18 cellular contexts compared by ENCODE assay signal in the genomic region with DNA sequence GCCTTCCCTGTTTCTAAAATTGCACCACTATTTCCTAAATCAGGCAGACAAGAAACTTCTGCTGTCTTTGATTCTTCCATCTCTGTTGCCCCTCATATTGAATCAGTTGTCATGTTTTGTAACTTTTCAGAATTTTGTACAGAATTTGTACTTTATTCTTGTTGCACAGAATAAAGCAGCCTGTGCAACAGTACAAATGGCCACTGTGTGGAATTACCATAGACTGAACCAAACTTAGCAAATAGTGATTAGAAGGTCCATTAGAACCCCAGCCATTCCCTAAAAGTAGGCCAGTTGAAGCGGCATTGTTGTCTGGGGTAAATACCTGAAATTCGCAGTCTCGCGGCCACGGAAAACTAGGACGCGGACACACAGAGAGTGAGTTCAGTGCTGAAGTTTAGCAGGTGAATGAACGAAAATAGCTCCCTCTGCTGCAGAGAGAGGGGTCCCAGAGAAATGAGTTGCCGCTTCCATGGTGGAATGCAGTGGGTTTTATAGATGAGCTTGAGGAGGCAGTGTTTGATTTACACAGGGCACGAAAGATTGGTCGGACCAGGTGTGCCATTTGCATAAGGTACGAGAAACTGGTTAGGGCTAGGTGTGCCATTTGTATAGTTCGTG.
DNase-seq lines count a peak whose midpoint lies in the region; ATAC-seq, FAIRE-seq and TF ChIP-seq lines count a peak whose summit lies in the region.
"Had no signal": no experiment of that assay in that cellular context is flagged by ENCODE, and none has a peak within 500 bp of the region (broad histone marks: within the 10 kb centered on the region; RNA-seq: fewer than 3 reads in every experiment).

No MANE protein-coding gene starts in this region.

- no peak overlapping the region for H3K4ac ChIP-seq in neuronal stem cell (ENCODE audit: low read length)

- no peak for TF ChIP-seq POLR2A in K562 (conservative IDR thresholded peaks at IDR 0.05)

- H2AFZ ChIP-seq in K562 (ENCODE audit: low read depth, low read length), result peak overlapping the region; percentile 34; the same call in 1 of the 2 replicates
- H2AFZ ChIP-seq in neuronal stem cell (ENCODE audit: low read length), result no peak overlapping the region

- no peak overlapping the region for H4K8ac ChIP-seq in neuronal stem cell (ENCODE audit: low read depth, low read length)

- intact Hi-C loops in K562 (cut with micrococcal nuclease) (loop anchor here (1.0 kb wide), 1 partner anchor 124 kb away; no protein-coding TSS in a partner anchor), posterior vena cava (cut with DNase I) (no loop called here)

- in situ Hi-C loops in K562 (cut with MboI), result no loop called here

- H3K9me3 ChIP-seq in ES-I3 (ENCODE audit: control insufficient read depth, insufficient read depth, low read length) (no peaks in the 10 kb centered on the region), K562 (replicated peaks; ENCODE audit: control insufficient read depth, insufficient read depth, low read depth, low read length) (no peaks in the 10 kb centered on the region), neuronal stem cell (replicated peaks in 1 of 2; ENCODE audit: control insufficient read depth in 2 of 2, insufficient read depth in 1 of 2, low read depth in 1 of 2, low read length in 2 of 2) (no peaks in the 10 kb centered on the region)
- H3K9me3 ChIP-seq: lower lobe of right lung, tibial nerve had no signal

- no TSS peak for BruUV-seq in K562 (replicated peaks; lab: Mats Ljungman, UMichigan)

- H2BK12ac ChIP-seq in neuronal stem cell (ENCODE audit: low read length), result no peak overlapping the region

- no peak overlapping the region for H4K91ac ChIP-seq in neuronal stem cell (ENCODE audit: low read depth, low read length, poor library complexity)

- no peaks in the 10 kb centered on the region for H3K36me3 ChIP-seq in ES-I3 (ENCODE audit: insufficient read depth, low read length)
- H3K36me3 ChIP-seq in K562 (ENCODE audit: control insufficient read depth, insufficient read depth, low read length), result no peaks in the 10 kb centered on the region
- H3K36me3 ChIP-seq in neuronal stem cell (replicated peaks in 1 of 2; ENCODE audit: control insufficient read depth in 2 of 2, insufficient read depth in 2 of 2, low read length in 2 of 2), result no peaks in the 10 kb centered on the region
- H3K36me3 ChIP-seq: cardiac muscle cell, lower lobe of right lung, tibial nerve had no signal

- H3K9me1 ChIP-seq in K562 (ENCODE audit: control insufficient read depth, insufficient read depth, low read length), result no peaks in the 10 kb centered on the region

- CTCF ChIA-PET in K562 (lab: Yijun Ruan, JAX; ENCODE audit: low intra/inter-chr PET ratio), result no interaction called here

- H3K9ac ChIP-seq in ES-I3 (ENCODE audit: low read depth, low read length), result peak overlapping the region; percentile 24; the same call in 1 of the 2 replicates
- no peak overlapping the region for H3K9ac ChIP-seq in K562 (ENCODE audit: insufficient read depth in 1 of 2, low read depth in 2 of 2, low read length in 2 of 2)
- no peak overlapping the region for H3K9ac ChIP-seq in neuronal stem cell (ENCODE audit: low read depth, low read length, poor library complexity)

- TF ChIP-seq RAD21 in K562 (CRISPR knock-in tag; conservative IDR thresholded peaks at IDR 0.05 in 1 of 2, IDR thresholded peaks at IDR 0.05 in 1 of 2), result peak; percentile 24 to 57; a peak in 3 of 4 replicates

- H2BK120ac ChIP-seq in neuronal stem cell (ENCODE audit: low read depth, low read length), result no peak overlapping the region

- no peak overlapping the region for H2BK15ac ChIP-seq in neuronal stem cell (ENCODE audit: low read length)

- H3K4me1 ChIP-seq in ES-I3 (ENCODE audit: insufficient read depth, low read length) (0 out of 2 replicates have a peak, but pooled peaks cover 3% of the 10 kb centered on the region), K562 (replicated peaks in 1 of 2; ENCODE audit: control insufficient read depth in 2 of 2, insufficient read depth in 2 of 2, low read length in 2 of 2) (no peaks in the 10 kb centered on the region), neuronal stem cell (ENCODE audit: control insufficient read depth in 2 of 2, insufficient read depth in 1 of 2, low read depth in 1 of 2, low read length in 2 of 2) (no peaks in the 10 kb centered on the region)
- H3K4me1 ChIP-seq: lower lobe of right lung, tibial nerve had no signal

- no peaks in the 10 kb centered on the region for H3K27me3 ChIP-seq in K562 (ENCODE audit: control insufficient read depth in 2 of 2, insufficient read depth in 2 of 2, low read length in 2 of 2)
- no peaks in the 10 kb centered on the region for H3K27me3 ChIP-seq in neuronal stem cell (ENCODE audit: control insufficient read depth in 3 of 3, insufficient read depth in 3 of 3, low read depth in 1 of 3, low read length in 3 of 3)
- H3K27me3 ChIP-seq: tibial nerve had no signal

- FAIRE-seq in K562 (lab: Jason Lieb, UNC), result peak; percentile 66
- FAIRE-seq: endometrium had no signal

- H3K79me2 ChIP-seq in K562 (ENCODE audit: control insufficient read depth, insufficient read depth, low read length), result no peaks in the 10 kb centered on the region

- 1% methylated on average over 13 of the region's 13 CpGs for WGBS in K562 (ENCODE audit: insufficient coverage, low coverage, missing lambda C conversion rate)
- WGBS in neuronal stem cell (ENCODE audit: extremely low coverage in 2 of 2, insufficient read length in 2 of 2, insufficient replicate concordance in 1 of 2), 2 donors, result no CpG with 5 or more reads among the region's 13 CpGs

- H2BK5ac ChIP-seq in neuronal stem cell (ENCODE audit: low read length), result no peak overlapping the region

- H3K4me2 ChIP-seq in K562 (ENCODE audit: insufficient read depth, low read length) (peak overlapping the region; percentile 55), neuronal stem cell (ENCODE audit: insufficient read depth, low read length, poor library complexity, severe bottlenecking) (no peak overlapping the region)

- no peaks in the 10 kb centered on the region for H4K20me1 ChIP-seq in K562 (replicated peaks; ENCODE audit: control insufficient read depth, insufficient read depth, low read length)

- no peak for TF ChIP-seq EP300 in K562 (IDR thresholded peaks at IDR 0.05; ENCODE audit: low read length)

- no peak overlapping the region for H3K4me3 ChIP-seq in K562
- H3K4me3 ChIP-seq in neuronal stem cell (ENCODE audit: low read length in 2 of 2), result no peak overlapping the region
- H3K4me3 ChIP-seq: cardiac muscle cell, lower lobe of right lung, tibial nerve had no signal

- no peaks in the 10 kb centered on the region for H3K79me1 ChIP-seq in neuronal stem cell (ENCODE audit: low read depth, low read length)

- no peak overlapping the region for H3K14ac ChIP-seq in neuronal stem cell (ENCODE audit: low read length)

- H3K27ac ChIP-seq in K562 (ENCODE audit: extremely low read depth, low read depth, low read length) (no peak overlapping the region), neuronal stem cell (replicated peaks; ENCODE audit: low read length) (no peak overlapping the region)
- H3K27ac ChIP-seq: cardiac muscle cell, lower lobe of right lung, tibial nerve had no signal

- TF ChIP-seq CTCF in K562 (IDR thresholded peaks at IDR 0.05 in 2 of 3, conservative IDR thresholded peaks at IDR 0.05 in 1 of 3; ENCODE audit: insufficient read depth in 2 of 3, low read depth in 1 of 3, low read length in 3 of 3), result peak; percentile 49 to 65 (median 52); a peak in 5 of 6 replicates

- DNase-seq in K562 (ENCODE audit: extremely low read depth in 1 of 4, low spot score in 3 of 4) (peak in 2 of 4 experiments; percentile 8 to 40), iPS DF 19.7 (ENCODE audit: low read depth, low spot score) (peak; percentile 30), neuronal stem cell (ENCODE audit: low spot score) (peak; percentile 24), posterior vena cava (ENCODE audit: low spot score) (no peak), SKM-1 treated with dmso at 0.1 percent for 144 hours (lab: John Stamatoyannopoulos, UW; ENCODE audit: unreplicated experiment) (no peak)
- DNase-seq in activated CD4-positive, alpha-beta T cell treated with anti-CD3 and anti-CD28 coated beads for 1 hour, result no peak
- DNase-seq: activated CD4-positive, CD25-positive, alpha-beta regulatory T cell treated with anti-CD3 and anti-CD28 coated beads, Interleukin-2, amount 50 U/mL, for 72 hours; activated CD8-positive, alpha-beta memory T cell treated with anti-CD3 and anti-CD28 coated beads, Interleukin-2, amount 50 U/mL, for 48 hours; activated naive CD4-positive, alpha-beta T cell treated with anti-CD3 and anti-CD28 coated beads, Interleukin-2, amount 10 ng/mL, durations not matched to agents 7 days and 5 days; lower lobe of right lung; natural killer cell; NCI-H187 treated with DMSO at 0.1 percent for 48 hours; stimulated activated CD4-positive, alpha-beta T cell treated with anti-CD3 and anti-CD28 coated beads, Interleukin-4, amount 100 ng/mL, for 4 hours had no signal

- no peak overlapping the region for H3K23ac ChIP-seq in neuronal stem cell (ENCODE audit: low read depth, low read length, poor library complexity)

- ATAC-seq in K562 (peak; percentile 97), HG03097 (IDR thresholded peaks at IDR 0.05; ENCODE audit: low FRiP score, unreplicated experiment) (no peak)
- ATAC-seq: lower lobe of right lung, natural killer cell had no signal

- POLR2A ChIA-PET in K562 (lab: Yijun Ruan, JAX), result interaction anchor here (0.6 to 3.5 kb wide), 3 partner anchors 9 to 353 kb away, joined by 3 to 9 read pairs (median 3); a partner anchor contains a TSS

- H3K18ac ChIP-seq in neuronal stem cell (ENCODE audit: low read length), result no peak overlapping the region

- H2AK5ac ChIP-seq in neuronal stem cell (ENCODE audit: low read depth, low read length), result no peak overlapping the region

TF ChIP-seq in K562, 482 proteins besides CTCF, POLR2A, EP300 and RAD21:
- 0 out of 2 replicates have a peak, but pooled peaks have one; percentile 23 for TF ChIP-seq SMC3 (conservative IDR thresholded peaks at IDR 0.05; ENCODE audit: insufficient read depth, low read depth, low read length)
- TF ChIP-seq, protein P1, sequence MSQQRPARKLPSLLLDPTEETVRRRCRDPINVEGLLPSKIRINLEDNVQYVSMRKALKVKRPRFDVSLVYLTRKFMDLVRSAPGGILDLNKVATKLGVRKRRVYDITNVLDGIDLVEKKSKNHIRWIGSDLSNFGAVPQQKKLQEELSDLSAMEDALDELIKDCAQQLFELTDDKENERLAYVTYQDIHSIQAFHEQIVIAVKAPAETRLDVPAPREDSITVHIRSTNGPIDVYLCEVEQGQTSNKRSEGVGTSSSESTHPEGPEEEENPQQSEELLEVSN (IDR thresholded peaks at IDR 0.05; ENCODE audit: borderline replicate concordance in 1 of 2, extremely low read depth in 1 of 2, insufficient read depth in 1 of 2, insufficient read length in 1 of 2, low read depth in 1 of 2, low read length in 1 of 2, poor library complexity in 1 of 2, severe bottlenecking in 1 of 2), result no peak

Comparison
In these comparisons a context has a peak if more than half of its experiments do, and no peak if none do; other contexts are left out.
1. DNase-seq: peak in iPS DF 19.7 (single experiment) and neuronal stem cell (single experiment); none in posterior vena cava (single experiment), SKM-1 treated with dmso at 0.1 percent for 144 hours (single experiment) and activated CD4-positive, alpha-beta T cell treated with anti-CD3 and anti-CD28 coated beads for 1 hour (single experiment).